Comparison of ENCODE assay signal across 9 cellular contexts in genomic region chr6:100479180-100480035, GRCh38. TPM values are rescaled to one million over a fixed set of nuclear protein-coding genes. Genes with fewer than 3 reads are reported as not detected.
A peak's percentile ranks its signal among the peaks of the same experiment; 100 is the strongest.
DNase-seq lines count a peak whose midpoint lies in the region; ATAC-seq, FAIRE-seq and TF ChIP-seq lines count a peak whose summit lies in the region.
"Had no signal": no experiment of that assay in that cellular context is flagged by ENCODE, and none has a peak within 500 bp of the region (broad histone marks: within the 10 kb centered on the region; RNA-seq: fewer than 3 reads in every experiment).

No MANE protein-coding gene starts in this region.

- no peak overlapping the region for H3K4me2 ChIP-seq in OCI-LY3 (ENCODE audit: low read length)
- H3K4me2 ChIP-seq in endothelial cell of umbilical vein (ENCODE audit: insufficient read depth, low read length): no peak overlapping the region

- peaks cover 30% of the 10 kb centered on the region for H3K4me1 ChIP-seq in OCI-LY3 (ENCODE audit: low read length)
- H3K4me1 ChIP-seq in endothelial cell of umbilical vein (ENCODE audit: control insufficient read depth, extremely low read depth, insufficient read depth, low read length): no peaks in the 10 kb centered on the region

- peak; percentile 60 for FAIRE-seq in endothelial cell of umbilical vein (lab: Jason Lieb, UNC)

- H3K4me3 ChIP-seq in OCI-LY3 (ENCODE audit: low read length): no peak overlapping the region
- H3K4me3 ChIP-seq in endothelial cell of umbilical vein (replicated peaks in 1 of 3; ENCODE audit: insufficient read depth in 1 of 3, low read depth in 1 of 3, low read length in 3 of 3): no peak overlapping the region

- H3K36me3 Mint-ChIP-seq in Calu3 (ENCODE audit: insufficient read depth, unreplicated experiment): no peaks in the 10 kb centered on the region

- H3K4me3 Mint-ChIP-seq in Calu3 (ENCODE audit: low read depth, unreplicated experiment): no peak overlapping the region

- H3K36me3 ChIP-seq in OCI-LY3 (replicated peaks; ENCODE audit: low read depth, low read length): no peaks in the 10 kb centered on the region
- H3K36me3 ChIP-seq in endothelial cell of umbilical vein (ENCODE audit: control insufficient read depth in 2 of 2, extremely low read depth in 1 of 2, insufficient read depth in 2 of 2, low read length in 2 of 2): no peaks in the 10 kb centered on the region
- H3K36me3 ChIP-seq: neutrophil had no signal

- ATAC-seq in GM19043 (IDR thresholded peaks at IDR 0.05; ENCODE audit: low read depth, unreplicated experiment): peak; percentile 52
- ATAC-seq in HG03196 (IDR thresholded peaks at IDR 0.05; ENCODE audit: unreplicated experiment): peak; percentile 44

- BruUV-seq in Calu3 (replicated peaks; lab: Mats Ljungman, UMichigan) (no TSS peak), endothelial cell of umbilical vein (replicated peaks; lab: Mats Ljungman, UMichigan) (no TSS peak)

- peaks cover 40% of the 10 kb centered on the region for H3K4me1 Mint-ChIP-seq in Calu3 (ENCODE audit: low read depth, unreplicated experiment)

- peak; percentile 42 for TF ChIP-seq CTCF in Calu3 (IDR thresholded peaks at IDR 0.05; ENCODE audit: unreplicated experiment)
- peak; percentile 73 for TF ChIP-seq CTCF in OCI-LY3 (IDR thresholded peaks at IDR 0.05; ENCODE audit: low read depth, low read length)
- peak; percentile 40 to 55 for TF ChIP-seq CTCF in endothelial cell of umbilical vein (IDR thresholded peaks at IDR 0.05; ENCODE audit: extremely low read depth in 1 of 2, insufficient read depth in 1 of 2, low read depth in 1 of 2, low read length in 2 of 2)

- H4K20me1 ChIP-seq in OCI-LY3 (ENCODE audit: insufficient read depth, low read length) (no peaks in the 10 kb centered on the region), endothelial cell of umbilical vein (replicated peaks; ENCODE audit: control insufficient read depth, extremely low read depth, insufficient read depth, low read length) (no peaks in the 10 kb centered on the region)

- peak; percentile 30 for DNase-seq in Calu3
- DNase-seq in endothelial cell of umbilical vein (ENCODE audit: low read depth, low spot score): peak; percentile 68
- peak; percentile 39 for DNase-seq in pons (ENCODE audit: low spot score)
- no peak for DNase-seq in DMS153 (lab: John Stamatoyannopoulos, UW)
- DNase-seq in mucosa of gallbladder (ENCODE audit: low spot score): no peak

- no peaks in the 10 kb centered on the region for H3K27me3 ChIP-seq in OCI-LY3 (ENCODE audit: low read depth, low read length)
- peaks cover 0 to 5% of the 10 kb centered on the region in 2 experiments for H3K27me3 ChIP-seq in endothelial cell of umbilical vein (ENCODE audit: control insufficient read depth in 2 of 2, insufficient read depth in 2 of 2, low read length in 2 of 2)

- H2AFZ ChIP-seq in OCI-LY3 (ENCODE audit: low read depth, low read length) (peak overlapping the region; percentile 83; the same call in 1 of the 2 replicates), endothelial cell of umbilical vein (ENCODE audit: low read depth, low read length) (no peak overlapping the region)

- H3K27ac ChIP-seq in OCI-LY3 (ENCODE audit: low read length) (no peak overlapping the region), endothelial cell of umbilical vein (ENCODE audit: insufficient read depth, low read depth, low read length) (no peak overlapping the region)
- H3K27ac ChIP-seq: neutrophil had no signal

- H3K79me2 ChIP-seq in OCI-LY3 (ENCODE audit: low read length): no peaks in the 10 kb centered on the region
- no peaks in the 10 kb centered on the region for H3K79me2 ChIP-seq in endothelial cell of umbilical vein (ENCODE audit: control insufficient read depth, insufficient read depth, low read length)

- no peaks in the 10 kb centered on the region for H3K9me1 ChIP-seq in endothelial cell of umbilical vein (replicated peaks; ENCODE audit: control insufficient read depth, extremely low read depth, insufficient read depth, low read length)

- dilution Hi-C loops in endothelial cell of umbilical vein (cut with MboI; ENCODE audit: extremely low pct_ligation_motif_present, low sequenced_read_pairs): no loop called here

- H3K27ac Mint-ChIP-seq in Calu3 (ENCODE audit: unreplicated experiment): no peak overlapping the region

- H3K9me3 Mint-ChIP-seq in Calu3 (ENCODE audit: low read depth, unreplicated experiment): peaks cover 5% of the 10 kb centered on the region

- intact Hi-C loops in Calu3 (cut with micrococcal nuclease; ENCODE audit: unreplicated experiment): loop anchor here (1.0 to 10.0 kb wide), 5 partner anchors 152 to 475 kb away; no protein-coding TSS in a partner anchor
- intact Hi-C loops in endothelial cell of umbilical vein (cut with micrococcal nuclease): loop anchor here (1.0 to 5.0 kb wide), 7 partner anchors 93 to 611 kb away; no protein-coding TSS in a partner anchor

- H3K27me3 Mint-ChIP-seq in Calu3 (ENCODE audit: unreplicated experiment): no peaks in the 10 kb centered on the region

- CTCF ChIA-PET in Calu3 (lab: Charles Lee) (no interaction called here), endothelial cell of umbilical vein (lab: Charles Lee) (interaction anchor here (0.9 to 5.3 kb wide), 12 partner anchors 15 to 372 kb away, joined by 3 to 86 read pairs (median 6); no protein-coding TSS in a partner anchor)

- no peaks in the 10 kb centered on the region for H3K9me3 ChIP-seq in OCI-LY3 (ENCODE audit: insufficient read depth, low read length)
- no peaks in the 10 kb centered on the region for H3K9me3 ChIP-seq in endothelial cell of umbilical vein (replicated peaks; ENCODE audit: control insufficient read depth, insufficient read depth, low read length)
- H3K9me3 ChIP-seq: neutrophil had no signal

- H3K9ac ChIP-seq in OCI-LY3 (ENCODE audit: low read length) (no peak overlapping the region), endothelial cell of umbilical vein (replicated peaks; ENCODE audit: extremely low read depth, insufficient read depth, low read length) (no peak overlapping the region)

- TF ChIP-seq POLR2A in endothelial cell of umbilical vein (IDR thresholded peaks at IDR 0.05; ENCODE audit: low read depth, low read length): no peak

- POLR2A ChIA-PET in endothelial cell of umbilical vein (lab: Charles Lee): no interaction called here

TF ChIP-seq in endothelial cell of umbilical vein, 7 proteins besides CTCF, POLR2A, EP300 and RAD21:
- TF ChIP-seq EZH2 (IDR thresholded peaks at IDR 0.05; ENCODE audit: borderline replicate concordance, low read depth, low read length, severe bottlenecking) (no peak), MYC (IDR thresholded peaks at IDR 0.05; ENCODE audit: low read depth, low read length) (no peak), GATA2 (IDR thresholded peaks at IDR 0.05; ENCODE audit: insufficient read depth, insufficient read length, low read depth, low read length) (no peak), POLR2AphosphoS5 (IDR thresholded peaks at IDR 0.05; ENCODE audit: insufficient read depth, low read depth, low read length) (no peak), FOS (IDR thresholded peaks at IDR 0.05; ENCODE audit: borderline replicate concordance, insufficient read depth, low read length) (no peak), JUN (IDR thresholded peaks at IDR 0.05; ENCODE audit: borderline replicate concordance, insufficient read depth, insufficient read length, low read depth) (no peak), MAX (IDR thresholded peaks at IDR 0.05; ENCODE audit: insufficient read depth, insufficient read length) (no peak)

RNA-seq across cellular contexts. Expression of gene SIM1, which starts 14.7 kb away (rescaled TPM):
- total RNA-seq in Calu3 (2022): not detected in 2 replicates
- 0.29 and 0.39 TPM in 2 replicates for total RNA-seq in endothelial cell of umbilical vein
- polyA plus RNA-seq in endothelial cell of umbilical vein: 0.11 and 0.14 TPM in 2 replicates
- 0.14 and 0.21 TPM in 2 replicates for polyA plus RNA-seq in endothelial cell of umbilical vein (2011; cell fraction: cytosol; rRNA removed)
- polyA plus RNA-seq in endothelial cell of umbilical vein (2011; cell fraction: nucleus; rRNA removed): 0.34 and 0.41 TPM in 2 replicates
- polyA plus RNA-seq in endothelial cell of umbilical vein (2012): 0.37 and 0.55 TPM in 2 replicates
- 0.53 and 0.63 TPM in 2 replicates for polyA minus RNA-seq in endothelial cell of umbilical vein
- polyA minus RNA-seq in endothelial cell of umbilical vein (2011; cell fraction: cytosol; rRNA and poly(A)+ RNA removed): not detected
- 0.87 and 1.6 TPM in 2 replicates for polyA minus RNA-seq in endothelial cell of umbilical vein (2011; cell fraction: nucleus; rRNA and poly(A)+ RNA removed)
- total RNA-seq in mucosa of gallbladder: not detected

Comparison
In these comparisons a context has a peak if more than half of its experiments do, and no peak if none do; other contexts are left out.
1. DNase-seq: peak in Calu3 (single experiment), endothelial cell of umbilical vein (single experiment) and pons (single experiment); none in DMS153 (single experiment) and mucosa of gallbladder (single experiment).
2. Peak in every context shown above with its lines, with median percentiles within 50 percentile points of each other: CTCF ChIP-seq.